Comparison of ENCODE assay signal across 26 cellular contexts in genomic region chr9:33285502-33285901, GRCh38. TPM values are rescaled to one million over a fixed set of nuclear protein-coding genes. Genes with fewer than 3 reads are reported as not detected.
"Had no signal": no experiment of that assay in that cellular context is flagged by ENCODE, and none has a peak within 500 bp of the region (broad histone marks: within the 10 kb centered on the region; RNA-seq: fewer than 3 reads in every experiment).

No MANE protein-coding gene starts in this region.

- H3K27ac ChIP-seq: coronary artery, epithelial cell of prostate, gastrocnemius medialis, ovary, psoas muscle, spleen, testis, tibial artery, upper lobe of left lung had no signal

- H3K4me3 Mint-ChIP-seq: effector memory CD8-positive, alpha-beta T cell; memory B cell; natural killer cell; stimulated activated memory B cell treated with anti-CD40 and anti-IgM and Interleukin-4, amounts not matched to agents 10 μg/mL and 1 μg/mL and 100 μg/mL, for 72 hours had no signal

- ATAC-seq: effector memory CD8-positive, alpha-beta T cell; esophagus mucosa; gastrocnemius medialis; natural killer cell; psoas muscle; right cardiac atrium; stimulated activated memory B cell treated with anti-CD40 and anti-IgM and Interleukin-4, amounts not matched to agents 10 μg/mL and 1 μg/mL and 100 μg/mL, for 72 hours; stimulated activated naive CD8-positive, alpha-beta T cell treated with anti-CD3 and anti-CD28 coated beads, Interleukin-15, Interleukin-2, amounts not matched to agents 100 U/mL and 50 U/mL, for 24 hours had no signal

- H3K27me3 Mint-ChIP-seq: effector memory CD8-positive, alpha-beta T cell; memory B cell; stimulated activated memory B cell treated with anti-CD40 and anti-IgM and Interleukin-4, amounts not matched to agents 10 μg/mL and 1 μg/mL and 100 μg/mL, for 72 hours had no signal

- H3K27me3 ChIP-seq: gastrocnemius medialis, ovary, spleen, testis, tibial artery, upper lobe of left lung had no signal

- H3K9me3 ChIP-seq: gastrocnemius medialis, ovary, psoas muscle, spleen, testis, tibial artery had no signal

- H3K36me3 ChIP-seq: ovary had no signal

- H3K4me3 ChIP-seq: coronary artery, gastrocnemius medialis, lung, ovary, psoas muscle, skin epidermis, spleen, testis, tibial artery, upper lobe of left lung had no signal

- DNase-seq: effector memory CD8-positive, alpha-beta T cell; gastrocnemius medialis; head of caudate nucleus; natural killer cell; occipital lobe; ovary; psoas muscle; right cardiac atrium; spleen; stimulated activated CD4-positive, alpha-beta T cell treated with anti-CD3 and anti-CD28 coated beads, Interleukin-4, amount 100 ng/mL, for 4 hours; stimulated activated naive CD8-positive, alpha-beta T cell treated with anti-CD3 and anti-CD28 coated beads, Interleukin-15, Interleukin-2, amounts not matched to agents 100 U/mL and 50 U/mL, for 24 hours; substantia nigra; testis; tibial artery; upper lobe of left lung had no signal

- H3K36me3 Mint-ChIP-seq: natural killer cell had no signal

- H3K9me3 Mint-ChIP-seq: effector memory CD8-positive, alpha-beta T cell; memory B cell; natural killer cell; stimulated activated memory B cell treated with anti-CD40 and anti-IgM and Interleukin-4, amounts not matched to agents 10 μg/mL and 1 μg/mL and 100 μg/mL, for 72 hours had no signal

RNA-seq across cellular contexts. Expression of gene SPINK4, which starts 45.5 kb away (rescaled TPM):
- total RNA-seq: dermis microvascular lymphatic vessel endothelial cell, esophagus mucosa, gastrocnemius medialis, glomerular endothelial cell, lung, mononuclear cell, natural killer cell, occipital lobe, ovary, psoas muscle, renal cortical epithelial cell, right cardiac atrium, spleen, testis, upper lobe of left lung had no signal
